Comparison of ENCODE assay signal across 19 cellular contexts in the genomic region with DNA sequence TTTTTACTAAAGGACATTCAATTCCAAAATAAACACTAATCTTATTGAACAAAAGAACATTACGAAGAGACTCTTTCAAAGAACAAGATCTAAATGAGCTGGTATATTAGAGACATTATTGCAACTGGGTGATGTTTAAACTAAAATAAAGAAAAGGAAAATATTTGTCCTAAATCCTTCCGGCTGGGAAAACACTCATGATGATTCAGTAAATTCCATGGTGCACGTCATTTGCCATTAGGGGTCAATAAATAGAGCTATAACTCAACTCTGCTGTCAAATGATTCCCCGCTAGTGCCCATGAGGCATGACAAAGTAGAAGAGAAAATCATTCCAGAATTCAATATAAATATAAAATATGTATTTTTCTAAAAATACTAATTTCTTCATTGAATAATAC.
DNase-seq lines count a peak whose midpoint lies in the region; ATAC-seq and TF ChIP-seq lines count a peak whose summit lies in the region.
"Had no signal": no experiment of that assay in that cellular context is flagged by ENCODE, and none has a peak within 500 bp of the region (broad histone marks: within the 10 kb centered on the region; RNA-seq: fewer than 3 reads in every experiment).

No MANE protein-coding gene starts in this region.

- no peak overlapping the region for H3K4me3 Mint-ChIP-seq in chondrocyte (ENCODE audit: unreplicated experiment)
- no peak overlapping the region for H3K4me3 Mint-ChIP-seq in stimulated activated naive CD8-positive, alpha-beta T cell treated with anti-CD3 and anti-CD28 coated beads, Interleukin-15, amount 100 ng/mL, for 72 hours
- no peak overlapping the region for H3K4me3 Mint-ChIP-seq in stimulated activated effector memory CD8-positive, alpha-beta T cell treated with anti-CD3 and anti-CD28 coated beads, Interleukin-12 subunit alpha, Interleukin-12 subunit beta, amount 100 ng/mL, for 72 hours
- H3K4me3 Mint-ChIP-seq: activated naive CD8-positive, alpha-beta T cell treated with anti-CD3 and anti-CD28 coated beads, Interleukin-2, amount 10 ng/mL, durations not matched to agents 7 days and 5 days; B cell; central memory CD8-positive, alpha-beta T cell had no signal

- no peaks in the 10 kb centered on the region for H3K36me3 Mint-ChIP-seq in chondrocyte (ENCODE audit: low read depth)
- H3K36me3 Mint-ChIP-seq in stimulated activated effector memory CD8-positive, alpha-beta T cell treated with anti-CD3 and anti-CD28 coated beads, Interleukin-12 subunit alpha, Interleukin-12 subunit beta, amount 100 ng/mL, for 72 hours = no peaks in the 10 kb centered on the region
- H3K36me3 Mint-ChIP-seq: activated naive CD8-positive, alpha-beta T cell treated with anti-CD3 and anti-CD28 coated beads, Interleukin-2, amount 10 ng/mL, durations not matched to agents 7 days and 5 days had no signal

- no peaks in the 10 kb centered on the region for H3K27me3 Mint-ChIP-seq in chondrocyte (ENCODE audit: low read depth)
- no peaks in the 10 kb centered on the region for H3K27me3 Mint-ChIP-seq in stimulated activated naive CD8-positive, alpha-beta T cell treated with anti-CD3 and anti-CD28 coated beads, Interleukin-15, amount 100 ng/mL, for 72 hours
- H3K27me3 Mint-ChIP-seq: activated naive CD8-positive, alpha-beta T cell treated with anti-CD3 and anti-CD28 coated beads, Interleukin-2, amount 10 ng/mL, durations not matched to agents 7 days and 5 days; B cell; central memory CD8-positive, alpha-beta T cell had no signal

- H3K27me3 ChIP-seq in SJCRH30 = no peaks in the 10 kb centered on the region

- DNase-seq in AG08395 (ENCODE audit: low spot score) = peak; percentile 22
- DNase-seq in LHCN-M2 (ENCODE audit: low read depth) = peak; percentile 54
- DNase-seq in chondrocyte (ENCODE audit: low spot score) = no peak
- peak; percentile 31 for DNase-seq in myocyte (ENCODE audit: low read depth)
- no peak for DNase-seq in SJCRH30
- DNase-seq in stimulated activated naive CD8-positive, alpha-beta T cell treated with anti-CD3 and anti-CD28 coated beads, Interleukin-15, amount 100 ng/mL, for 72 hours = no peak
- no peak for DNase-seq in stimulated activated effector memory CD8-positive, alpha-beta T cell treated with anti-CD3 and anti-CD28 coated beads, Interleukin-12 subunit alpha, Interleukin-12 subunit beta, amount 100 ng/mL, for 72 hours (ENCODE audit: low spot score in 2 of 2)
- no peak for DNase-seq in left colon
- DNase-seq: activated CD4-positive, alpha-beta T cell treated with anti-CD3 and anti-CD28 coated beads, Interleukin-2, amount 50 U/mL, for 4 hours; activated naive CD8-positive, alpha-beta T cell treated with anti-CD3 and anti-CD28 coated beads, Interleukin-2, amount 10 ng/mL, durations not matched to agents 7 days and 5 days; activated T-cell treated with anti-CD3 and anti-CD28 coated beads, Interleukin-2, amount 50 U/mL, for 48 hours; left cardiac atrium; NCI-H1436; stimulated activated CD4-positive, alpha-beta T cell treated with anti-CD3 and anti-CD28 coated beads, Interleukin-15, amount 100 ng/mL, for 24 hours had no signal

- H3K4me1 ChIP-seq in SJCRH30 = no peaks in the 10 kb centered on the region
- H3K4me1 ChIP-seq: parathyroid adenoma had no signal

- no peaks in the 10 kb centered on the region for H3K9me3 Mint-ChIP-seq in chondrocyte (ENCODE audit: low read depth)
- peaks cover 4 to 7% of the 10 kb centered on the region in 2 donors for H3K9me3 Mint-ChIP-seq in stimulated activated naive CD8-positive, alpha-beta T cell treated with anti-CD3 and anti-CD28 coated beads, Interleukin-15, amount 100 ng/mL, for 72 hours
- peaks cover 8% of the 10 kb centered on the region for H3K9me3 Mint-ChIP-seq in stimulated activated effector memory CD8-positive, alpha-beta T cell treated with anti-CD3 and anti-CD28 coated beads, Interleukin-12 subunit alpha, Interleukin-12 subunit beta, amount 100 ng/mL, for 72 hours

- peaks cover 24% of the 10 kb centered on the region for H3K4me1 Mint-ChIP-seq in chondrocyte (ENCODE audit: low read depth)
- no peaks in the 10 kb centered on the region for H3K4me1 Mint-ChIP-seq in stimulated activated naive CD8-positive, alpha-beta T cell treated with anti-CD3 and anti-CD28 coated beads, Interleukin-15, amount 100 ng/mL, for 72 hours
- H3K4me1 Mint-ChIP-seq in stimulated activated effector memory CD8-positive, alpha-beta T cell treated with anti-CD3 and anti-CD28 coated beads, Interleukin-12 subunit alpha, Interleukin-12 subunit beta, amount 100 ng/mL, for 72 hours = no peaks in the 10 kb centered on the region
- H3K4me1 Mint-ChIP-seq: activated naive CD8-positive, alpha-beta T cell treated with anti-CD3 and anti-CD28 coated beads, Interleukin-2, amount 10 ng/mL, durations not matched to agents 7 days and 5 days; B cell; central memory CD8-positive, alpha-beta T cell had no signal

- ATAC-seq in stimulated activated naive CD8-positive, alpha-beta T cell treated with anti-CD3 and anti-CD28 coated beads, Interleukin-15, amount 100 ng/mL, for 72 hours = no peak
- ATAC-seq in stimulated activated effector memory CD8-positive, alpha-beta T cell treated with anti-CD3 and anti-CD28 coated beads, Interleukin-12 subunit alpha, Interleukin-12 subunit beta, amount 100 ng/mL, for 72 hours = no peak
- no peak for ATAC-seq in left colon
- ATAC-seq: K562, left cardiac atrium had no signal

- H3K9me3 ChIP-seq in SJCRH30 (replicated peaks) = no peaks in the 10 kb centered on the region

- peak overlapping the region; percentile 38 for H3K27ac Mint-ChIP-seq in chondrocyte (ENCODE audit: unreplicated experiment)
- no peak overlapping the region for H3K27ac Mint-ChIP-seq in stimulated activated naive CD8-positive, alpha-beta T cell treated with anti-CD3 and anti-CD28 coated beads, Interleukin-15, amount 100 ng/mL, for 72 hours
- no peak overlapping the region for H3K27ac Mint-ChIP-seq in stimulated activated effector memory CD8-positive, alpha-beta T cell treated with anti-CD3 and anti-CD28 coated beads, Interleukin-12 subunit alpha, Interleukin-12 subunit beta, amount 100 ng/mL, for 72 hours
- H3K27ac Mint-ChIP-seq: activated naive CD8-positive, alpha-beta T cell treated with anti-CD3 and anti-CD28 coated beads, Interleukin-2, amount 10 ng/mL, durations not matched to agents 7 days and 5 days; B cell had no signal

- intact Hi-C loops in left colon (cut with DNase I, micrococcal nuclease) = no loop called here

- TF ChIP-seq CTCF in chondrocyte (IDR thresholded peaks at IDR 0.05) = no peak

- H3K27ac ChIP-seq in SJCRH30 = no peak overlapping the region
- H3K27ac ChIP-seq: parathyroid adenoma, SK-N-MC had no signal

- no peak overlapping the region for H3K4me3 ChIP-seq in SJCRH30
- H3K4me3 ChIP-seq: K562, SK-N-MC had no signal

- no peaks in the 10 kb centered on the region for H3K36me3 ChIP-seq in SJCRH30

Comparison
In these comparisons a context has a peak if more than half of its experiments do, and no peak if none do; other contexts are left out.
1. DNase-seq: peak in AG08395 (single experiment), LHCN-M2 (single experiment) and myocyte (single experiment); none in chondrocyte (single experiment), SJCRH30 (0 of 2), stimulated activated naive CD8-positive, alpha-beta T cell treated with anti-CD3 and anti-CD28 coated beads, Interleukin-15, amount 100 ng/mL, for 72 hours (0 of 2), stimulated activated effector memory CD8-positive, alpha-beta T cell treated with anti-CD3 and anti-CD28 coated beads, Interleukin-12 subunit alpha, Interleukin-12 subunit beta, amount 100 ng/mL, for 72 hours (0 of 2) and left colon (0 of 2).